8 cellular contexts compared by ENCODE assay signal in the genomic region with DNA sequence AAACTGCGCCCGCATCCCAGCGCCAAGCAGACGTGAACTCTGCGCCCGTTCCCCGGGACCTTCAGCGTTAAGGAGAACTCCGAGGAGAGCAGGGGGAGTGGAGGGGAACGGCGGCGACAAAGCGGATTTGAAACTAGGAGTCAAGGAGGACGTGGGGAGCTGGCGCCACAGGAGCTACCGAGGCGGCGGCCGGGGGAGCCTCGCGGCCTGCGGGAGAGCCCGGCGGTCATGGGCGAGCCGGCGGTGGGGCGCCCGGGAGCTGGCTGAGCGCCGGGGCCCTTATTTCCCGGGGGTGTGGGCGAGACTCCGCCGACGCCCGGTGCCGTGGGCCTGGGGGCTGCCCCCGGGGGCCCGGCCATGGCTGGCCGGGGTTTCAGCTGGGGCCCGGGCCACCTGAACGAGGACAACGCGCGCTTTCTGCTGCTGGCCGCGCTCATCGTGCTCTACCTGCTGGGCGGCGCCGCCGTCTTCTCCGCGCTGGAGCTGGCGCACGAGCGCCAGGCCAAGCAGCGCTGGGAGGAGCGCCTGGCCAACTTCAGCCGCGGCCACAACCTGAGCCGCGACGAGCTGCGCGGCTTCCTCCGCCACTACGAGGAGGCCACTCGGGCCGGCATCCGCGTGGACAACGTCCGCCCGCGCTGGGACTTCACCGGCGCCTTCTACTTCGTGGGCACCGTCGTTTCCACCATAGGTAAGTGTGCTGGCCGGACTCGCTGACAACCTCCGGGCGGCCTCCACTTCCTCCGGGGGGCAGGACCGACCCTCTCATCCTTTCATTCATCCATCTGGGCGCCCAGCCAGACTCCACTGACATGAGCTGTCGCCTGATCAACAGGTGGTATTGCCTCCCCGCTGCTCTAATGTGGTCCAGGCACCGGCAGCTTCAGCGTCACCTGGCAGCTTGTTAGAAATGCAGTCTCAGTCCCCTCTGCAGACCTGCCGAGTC. TPM values are rescaled to one million over a fixed set of nuclear protein-coding genes. Genes with fewer than 3 reads are reported as not detected.
DNase-seq lines count a peak whose midpoint lies in the region; ATAC-seq and TF ChIP-seq lines count a peak whose summit lies in the region.

Gene KCNK13 (plus strand): TSS at position 146 of the 946 bp plus-strand sequence. CDS start 212 bp downstream, at position 358.

- BruUV-seq in PC-9 (replicated peaks; lab: Mats Ljungman, UMichigan), result no TSS peak

- no peak within 1 kb of the TSS for H2AK5ac ChIP-seq in mesendoderm (ENCODE audit: low read length)

- H3K27me3 ChIP-seq in GM23248 (replicated peaks; ENCODE audit: insufficient read depth) (peaks cover 75% of the 10 kb centered on the region), PC-9 (ENCODE audit: insufficient read depth, low read depth) (no peaks in the 10 kb centered on the region), mesendoderm (ENCODE audit: insufficient read depth, low read length, poor library complexity) (peaks cover 3% of the 10 kb centered on the region), vagina (no peaks in the 10 kb centered on the region)

- H2BK15ac ChIP-seq in mesendoderm (replicated peaks; ENCODE audit: low read depth), result no peak within 1 kb of the TSS

- H3K36me3 ChIP-seq in GM23248 (ENCODE audit: low read depth), result no peaks in the 10 kb centered on the region
- no peaks in the 10 kb centered on the region for H3K36me3 ChIP-seq in PC-9 (ENCODE audit: low read depth)
- no peaks in the 10 kb centered on the region for H3K36me3 ChIP-seq in mesendoderm (ENCODE audit: control insufficient read depth, insufficient read depth, low read length)
- no peaks in the 10 kb centered on the region for H3K36me3 ChIP-seq in vagina

- H3K4ac ChIP-seq in mesendoderm (ENCODE audit: low read depth, low read length), result no peak within 1 kb of the TSS

- ATAC-seq in GM18909 (IDR thresholded peaks at IDR 0.05; ENCODE audit: poor library complexity, unreplicated experiment), result no peak

- H4K8ac ChIP-seq in mesendoderm (ENCODE audit: low read depth, low read length), result no peak within 1 kb of the TSS

- H4K20me1 ChIP-seq in GM23248 (ENCODE audit: insufficient read depth) (no peaks in the 10 kb centered on the region), PC-9 (ENCODE audit: insufficient read depth) (no peaks in the 10 kb centered on the region)

- no peaks in the 10 kb centered on the region for H3K4me1 ChIP-seq in GM23248 (ENCODE audit: insufficient read depth)
- H3K4me1 ChIP-seq in PC-9 (replicated peaks; ENCODE audit: insufficient read depth), result no peaks in the 10 kb centered on the region
- no peaks in the 10 kb centered on the region for H3K4me1 ChIP-seq in mesendoderm (ENCODE audit: control insufficient read depth, low read depth, low read length)
- peaks cover 19% of the 10 kb centered on the region for H3K4me1 ChIP-seq in vagina

- H3K18ac ChIP-seq in mesendoderm (ENCODE audit: low read length), result peak within 1 kb of the TSS; percentile 23

- no peak within 1 kb of the TSS for H4K5ac ChIP-seq in mesendoderm (ENCODE audit: low read length)

- TF ChIP-seq CTCF in PC-9 (conservative IDR thresholded peaks at IDR 0.05), result no peak
- TF ChIP-seq CTCF in vagina (IDR thresholded peaks at IDR 0.05), result no peak

- H2BK120ac ChIP-seq in mesendoderm (ENCODE audit: low read depth, low read length), result no peak within 1 kb of the TSS

- no peaks in the 10 kb centered on the region for H3K79me2 ChIP-seq in GM23248 (ENCODE audit: insufficient read depth)
- no peaks in the 10 kb centered on the region for H3K79me2 ChIP-seq in PC-9 (ENCODE audit: low read depth)
- no peaks in the 10 kb centered on the region for H3K79me2 ChIP-seq in mesendoderm (ENCODE audit: control insufficient read depth, insufficient read depth, low read length)

- H3K79me1 ChIP-seq in mesendoderm (ENCODE audit: low read length), result no peaks in the 10 kb centered on the region

- H3K4me3 ChIP-seq in GM23248 (peak within 1 kb of the TSS; percentile 61), PC-9 (no peak within 1 kb of the TSS), mesendoderm (ENCODE audit: low read length) (peak within 1 kb of the TSS; percentile 49), vagina (peak within 1 kb of the TSS; percentile 31 to 51)

- H2BK5ac ChIP-seq in mesendoderm (ENCODE audit: low read length), result no peak within 1 kb of the TSS

- H3K23ac ChIP-seq in mesendoderm (ENCODE audit: low read length), result peak within 1 kb of the TSS; percentile 53

- H3F3A ChIP-seq in GM23248 (ENCODE audit: insufficient read depth) (no peaks in the 10 kb centered on the region), PC-9 (ENCODE audit: insufficient read depth, low read depth) (no peaks in the 10 kb centered on the region)

- POLR2A ChIA-PET in PC-9 (lab: Charles Lee; ENCODE audit: unreplicated experiment), result no interaction called here

- CTCF ChIA-PET in PC-9 (lab: Charles Lee), result no interaction called here

- no peaks in the 10 kb centered on the region for H3K9me2 ChIP-seq in GM23248 (ENCODE audit: insufficient read depth)
- no peaks in the 10 kb centered on the region for H3K9me2 ChIP-seq in PC-9 (ENCODE audit: insufficient read depth)

- intact Hi-C loops in PC-9 (cut with micrococcal nuclease; ENCODE audit: unreplicated experiment), result no loop called here
- intact Hi-C loops in vagina (cut with DNase I), result no loop called here

- TF ChIP-seq POLR2A in vagina (IDR thresholded peaks at IDR 0.05), result no peak

- H3K4me2 ChIP-seq in GM23248 (ENCODE audit: unreplicated experiment) (peak within 1 kb of the TSS; percentile 86), PC-9 (peak within 1 kb of the TSS; percentile 46), mesendoderm (ENCODE audit: low read length) (peak within 1 kb of the TSS; percentile 87)

- H3K27ac ChIP-seq in GM23248 (no peak within 1 kb of the TSS), PC-9 (no peak within 1 kb of the TSS), mesendoderm (ENCODE audit: low read depth, low read length) (no peak within 1 kb of the TSS), vagina (no peak within 1 kb of the TSS)

- 2 to 4% methylated on average over 57 to 80 of the region's 94 CpGs for WGBS in GM23248 (ENCODE audit: low coverage in 1 of 2, low lambda C conversion rate in 2 of 2, missing lambda C conversion rate in 2 of 2), 2 experiments
- WGBS in mesendoderm (ENCODE audit: extremely low coverage, insufficient coverage, low lambda C conversion rate), result no CpG with 5 or more reads among the region's 94 CpGs

- peak within 1 kb of the TSS; percentile 84 for H3K56ac ChIP-seq in mesendoderm (ENCODE audit: low read length)

- peak; percentile 40 for DNase-seq in 8988T
- DNase-seq in GM23248, result peak; percentile 20
- DNase-seq in PC-9, result no peak
- peak; percentile 27 for DNase-seq in dermis blood vessel endothelial cell
- DNase-seq in mesendoderm, result peak; percentile 57
- DNase-seq in vagina (ENCODE audit: extremely low spot score in 2 of 2), result no peak
- DNase-seq in HPDE6-E6E7 (ENCODE audit: extremely low spot score), result no peak

- peak within 1 kb of the TSS; percentile 71 for H2AFZ ChIP-seq in GM23248
- no peak within 1 kb of the TSS for H2AFZ ChIP-seq in PC-9

- H3K9ac ChIP-seq in GM23248, result no peak within 1 kb of the TSS
- peak within 1 kb of the TSS; percentile 68 for H3K9ac ChIP-seq in mesendoderm (ENCODE audit: low read length)

- no peaks in the 10 kb centered on the region for H3K9me3 ChIP-seq in GM23248 (ENCODE audit: low read depth)
- no peaks in the 10 kb centered on the region for H3K9me3 ChIP-seq in PC-9 (ENCODE audit: insufficient read depth, low read depth)
- H3K9me3 ChIP-seq in vagina, result no peaks in the 10 kb centered on the region

- in situ Hi-C loops in GM23248 (cut with MboI), result no loop called here

RNA-seq across cellular contexts. Expression of gene KCNK13, which starts in this region (rescaled TPM):
- total RNA-seq in GM23248 (2014; rRNA removed; shearing (Covaris generic)), result not detected in 2 replicates
- polyA plus RNA-seq in GM23248 (2016; fragmentation: Nextera tagmentation; extraction: Ambion mirVana), result not detected in 2 replicates
- total RNA-seq in PC-9 (2021), result not detected in 2 replicates
- total RNA-seq in dermis blood vessel endothelial cell, result 0.05 TPM in 1 of 2 replicates, not detected in the other
- polyA plus RNA-seq in mesendoderm (2013, experiment 1 of 2), result 0.28 TPM
- polyA plus RNA-seq in mesendoderm (2013, experiment 2 of 2), result 0.21 TPM
- not detected for total RNA-seq in vagina

Comparison
In these comparisons a context has a peak if more than half of its experiments do, and no peak if none do; other contexts are left out.
1. Peak in DNase-seq, H3K4me3 ChIP-seq and H3K4me2 ChIP-seq in GM23248; RNA of the gene not detected or under 1 TPM.
2. Peak in DNase-seq in dermis blood vessel endothelial cell; RNA of the gene not detected or under 1 TPM.
3. DNase-seq: peak in 8988T (single experiment) and mesendoderm (single experiment); none in PC-9 (0 of 2), vagina (0 of 2) and HPDE6-E6E7 (single experiment).
4. Peak in every context shown above with its lines, with median percentiles within 50 percentile points of each other: H3K4me2 ChIP-seq.